In genomic region chr19:58484349-58484748, GRCh38 we compare ENCODE assay signal across 5 cellular contexts. TPM values are rescaled to one million over a fixed set of nuclear protein-coding genes. Genes with fewer than 3 reads are reported as not detected.
A peak's percentile ranks its signal among the peaks of the same experiment; 100 is the strongest.
DNase-seq lines count a peak whose midpoint lies in the region; FAIRE-seq and TF ChIP-seq lines count a peak whose summit lies in the region.
"Not testable (repeated sequence)": the region's sequence is repeated elsewhere in the genome, so short reads cannot be mapped to it uniquely, and the experiment has no call there.

No MANE protein-coding gene starts in this region.

- H3K4ac ChIP-seq in H1 (replicated peaks; ENCODE audit: insufficient read length, low read depth, low read length): not testable (repeated sequence)

- H3K9me3 Mint-ChIP-seq in HFFc6, mesothelial cell of epicardium: not testable (repeated sequence)

- H3K9me3 ChIP-seq in H1 (ENCODE audit: insufficient read depth in 2 of 2, low read depth in 1 of 2, low read length in 1 of 2): not testable (repeated sequence)

- H3K56ac ChIP-seq in H1 (replicated peaks; ENCODE audit: insufficient read length, low read depth, low read length): not testable (repeated sequence)

- not testable (repeated sequence) for H3K4me3 Mint-ChIP-seq in HFFc6, mesothelial cell of epicardium

- H3K23ac ChIP-seq in H1 (ENCODE audit: insufficient read length): not testable (repeated sequence)

- CTCF ChIA-PET in H1 (lab: Charles Lee; ENCODE audit: partially characterized antibody): interaction anchor here (1.4 to 3.8 kb wide), 3 partner anchors 11 to 35 kb away, joined by 4 to 12 read pairs (median 8); partner anchors contain the start of gene ZBTB45

- H3K4me1 Mint-ChIP-seq in HFFc6 (ENCODE audit: low read depth); mesothelial cell of epicardium: not testable (repeated sequence)

- not testable (repeated sequence) for TF ChIP-seq RAD21 in H1 (IDR thresholded peaks at IDR 0.05 in 1 of 2, conservative IDR thresholded peaks at IDR 0.05 in 1 of 2; ENCODE audit: low read depth in 2 of 2, low read length in 2 of 2)

- not testable (repeated sequence) for H3K27ac ChIP-seq in VCaP; H1 (ENCODE audit: low read depth, low read length)

- H3K9ac ChIP-seq in H1 (replicated peaks in 1 of 4; ENCODE audit: extremely low read depth in 1 of 4, low read depth in 3 of 4, low read length in 3 of 4): not testable (repeated sequence)

- not testable (repeated sequence) for DNase-seq in HFFc6; H1 (ENCODE audit: low read depth in 1 of 2, low spot score in 2 of 2); mesothelial cell of epicardium (ENCODE audit: low spot score in 2 of 2, unreplicated experiment in 2 of 2)

- H2BK5ac ChIP-seq in H1 (ENCODE audit: low read depth, low read length): not testable (repeated sequence)

- H3K14ac ChIP-seq in H1 (ENCODE audit: insufficient read length): not testable (repeated sequence)

- not testable (repeated sequence) for H4K5ac ChIP-seq in H1 (ENCODE audit: insufficient read length, low read depth, low read length)

- H2AK5ac ChIP-seq in H1 (ENCODE audit: low read depth, low read length): not testable (repeated sequence)

- not testable (repeated sequence) for H4K20me1 ChIP-seq in H1 (replicated peaks in 1 of 2; ENCODE audit: control insufficient read depth in 1 of 2, insufficient read depth in 2 of 2, low read length in 2 of 2)

- H2BK20ac ChIP-seq in H1 (ENCODE audit: low read length): not testable (repeated sequence)

- not testable (repeated sequence) for H2BK120ac ChIP-seq in H1 (replicated peaks; ENCODE audit: low read depth, low read length)

- H3K27ac Mint-ChIP-seq in HFFc6, mesothelial cell of epicardium: not testable (repeated sequence)

- H2BK15ac ChIP-seq in H1 (ENCODE audit: low read length): not testable (repeated sequence)

- not testable (repeated sequence) for H3K79me2 ChIP-seq in H1 (ENCODE audit: control insufficient read depth in 1 of 2, insufficient read depth in 2 of 2, low read length in 2 of 2)

- WGBS in H1 (ENCODE audit: extremely low coverage in 1 of 2, insufficient coverage in 1 of 2, insufficient read length in 1 of 2, insufficient replicate concordance in 2 of 2, low coverage in 1 of 2, low lambda C conversion rate in 2 of 2, missing lambda C conversion rate in 1 of 2), 2 experiments: 86 to 100% methylated on average over 1 to 3 of the region's 5 CpGs

- H3K79me1 ChIP-seq in H1 (ENCODE audit: low read depth, low read length): not testable (repeated sequence)

- H3K4me3 ChIP-seq in H1 (ENCODE audit: extremely low read depth in 1 of 4, insufficient read depth in 2 of 4, low read depth in 3 of 4, low read length in 4 of 4): not testable (repeated sequence)

- not testable (repeated sequence) for H4K8ac ChIP-seq in H1 (ENCODE audit: extremely low read depth, insufficient read depth, low read length)

- TF ChIP-seq CTCF in GM12872 (IDR thresholded peaks at IDR 0.05; ENCODE audit: insufficient read depth, low read depth, low read length) (0 out of 3 replicates have a peak, but pooled peaks have one; percentile 12), HFFc6 (IDR thresholded peaks at IDR 0.05) (peak; percentile 29; the same call in 1 of the 2 replicates), VCaP (conservative IDR thresholded peaks at IDR 0.05) (0 out of 2 replicates have a peak, but pooled peaks have one; percentile 11), H1 (IDR thresholded peaks at IDR 0.05; ENCODE audit: control extremely low read depth in 1 of 3, insufficient read depth in 1 of 3, low read depth in 1 of 3, low read length in 3 of 3) (peak in 2 of 3 experiments; percentile 17 to 34; a peak in 1 of 4 replicates), mesothelial cell of epicardium (IDR thresholded peaks at IDR 0.05; ENCODE audit: unreplicated experiment) (peak; percentile 30)

- H3K4me1 ChIP-seq in H1 (replicated peaks in 1 of 4; ENCODE audit: control insufficient read depth in 3 of 4, insufficient read depth in 4 of 4, low read length in 3 of 4): not testable (repeated sequence)

- H3K4me2 ChIP-seq in H1 (ENCODE audit: insufficient read depth in 1 of 2, low read depth in 2 of 2, low read length in 2 of 2): not testable (repeated sequence)

- H3K18ac ChIP-seq in H1 (ENCODE audit: extremely low read depth, low read length): not testable (repeated sequence)

- H3K27me3 Mint-ChIP-seq in HFFc6 (ENCODE audit: insufficient read depth); mesothelial cell of epicardium (ENCODE audit: low read depth): not testable (repeated sequence)

- POLR2A ChIA-PET in H1 (lab: Charles Lee; ENCODE audit: partially characterized antibody): interaction anchor here (1.0 to 1.3 kb wide), 2 partner anchors 59 to 91 kb away, joined by 4 read pairs; partner anchors contain the start of gene TRIM28

- H3K27me3 ChIP-seq in H1 (replicated peaks in 1 of 4; ENCODE audit: control insufficient read depth in 3 of 4, extremely low read depth in 1 of 4, insufficient read depth in 3 of 4, low read length in 3 of 4): not testable (repeated sequence)

- H2BK12ac ChIP-seq in H1 (ENCODE audit: low read depth, low read length): not testable (repeated sequence)

- H3K36me3 ChIP-seq in H1 (ENCODE audit: control insufficient read depth in 2 of 4, insufficient read depth in 4 of 4, low read length in 3 of 4): not testable (repeated sequence)

- H4K91ac ChIP-seq in H1 (replicated peaks; ENCODE audit: insufficient read length, low read length): not testable (repeated sequence)

- H3K36me3 Mint-ChIP-seq in HFFc6 (ENCODE audit: low read depth); mesothelial cell of epicardium: not testable (repeated sequence)

- not testable (repeated sequence) for H2AFZ ChIP-seq in H1 (ENCODE audit: low read length)

- H3K23me2 ChIP-seq in H1 (ENCODE audit: low read depth, low read length): not testable (repeated sequence)

- TF ChIP-seq POLR2A in H1 (IDR thresholded peaks at IDR 0.05; ENCODE audit: control extremely low read depth in 1 of 2, low read depth in 2 of 2, low read length in 2 of 2): not testable (repeated sequence)

- not testable (repeated sequence) for TF ChIP-seq EP300 in H1 (IDR thresholded peaks at IDR 0.05; ENCODE audit: borderline replicate concordance in 1 of 2, low read depth in 2 of 2, low read length in 2 of 2)

- not testable (repeated sequence) for FAIRE-seq in H1 (lab: Jason Lieb, UNC)

RNA-seq across cellular contexts. Expression of gene ZNF446, which starts 8.2 kb away (rescaled TPM):
- total RNA-seq in HFFc6 (2021; fragmentation: NEBNext Ultra II Directional; extraction: Animal tissue kit (Norgen Biotek cat#: 25700)): 1 to 10 TPM; 5.7 to 6.9 (median 6.2) TPM
- total RNA-seq in H1 (2021; fragmentation: NEBNext Ultra II Directional; extraction: Animal tissue kit (Norgen Biotek cat#: 25700)): 4.1 and 4.3 TPM in 2 replicates
- polyA plus RNA-seq in H1 (2011; rRNA removed): 5.5 and 8.2 TPM in 2 replicates
- polyA plus RNA-seq in H1 (2011; cell fraction: cytosol; rRNA removed): 5.6 TPM
- 11.0 TPM for polyA plus RNA-seq in H1 (2011; cell fraction: nucleus; rRNA removed)
- 4.0 to 5.5 TPM (median 4.5 TPM) in 4 replicates for polyA plus RNA-seq in H1 (2012, experiment 1 of 2)
- polyA plus RNA-seq in H1 (2012, experiment 2 of 2): 4.2 TPM
- polyA plus RNA-seq in H1 (2013, experiment 1 of 2): 2.3 TPM
- 2.1 TPM for polyA plus RNA-seq in H1 (2013, experiment 2 of 2)
- 2.9 and 3.7 TPM in 2 replicates for polyA minus RNA-seq in H1 (2011; rRNA and poly(A)+ RNA removed)
- 4.0 TPM for polyA minus RNA-seq in H1 (2011; cell fraction: cytosol; rRNA and poly(A)+ RNA removed)
- 6.5 TPM for polyA minus RNA-seq in H1 (2011; cell fraction: nucleus; rRNA and poly(A)+ RNA removed)
- total RNA-seq in mesothelial cell of epicardium: 17.3 to 18.0 TPM (median 17.4 TPM) in 3 replicates

RNA-seq across cellular contexts. Expression of gene ZNF324, which starts 17.5 kb away (rescaled TPM):
- total RNA-seq in HFFc6 (2021; fragmentation: NEBNext Ultra II Directional; extraction: Animal tissue kit (Norgen Biotek cat#: 25700)): 1 to 10 TPM; 5.6 to 7.5 (median 6.8) TPM
- total RNA-seq in H1 (2021; fragmentation: NEBNext Ultra II Directional; extraction: Animal tissue kit (Norgen Biotek cat#: 25700)): 5.8 and 6.4 TPM in 2 replicates
- 5.1 and 6.7 TPM in 2 replicates for polyA plus RNA-seq in H1 (2011; rRNA removed)
- polyA plus RNA-seq in H1 (2011; cell fraction: cytosol; rRNA removed): 5.1 TPM
- polyA plus RNA-seq in H1 (2011; cell fraction: nucleus; rRNA removed): 5.8 TPM
- polyA plus RNA-seq in H1 (2012, experiment 1 of 2): 2.8 to 4.1 TPM (median 3.9 TPM) in 4 replicates
- 3.0 TPM for polyA plus RNA-seq in H1 (2012, experiment 2 of 2)
- 2.7 TPM for polyA plus RNA-seq in H1 (2013, experiment 1 of 2)
- 2.4 TPM for polyA plus RNA-seq in H1 (2013, experiment 2 of 2)
- 6.8 and 7.0 TPM in 2 replicates for polyA minus RNA-seq in H1 (2011; rRNA and poly(A)+ RNA removed)
- 5.2 TPM for polyA minus RNA-seq in H1 (2011; cell fraction: cytosol; rRNA and poly(A)+ RNA removed)
- polyA minus RNA-seq in H1 (2011; cell fraction: nucleus; rRNA and poly(A)+ RNA removed): 18.8 TPM
- 12.1 to 13.4 TPM (median 12.6 TPM) in 3 replicates for total RNA-seq in mesothelial cell of epicardium

RNA-seq across cellular contexts. Expression of gene SLC27A5, which starts 27.4 kb away (rescaled TPM):
- total RNA-seq in HFFc6 (2021; fragmentation: NEBNext Ultra II Directional; extraction: Animal tissue kit (Norgen Biotek cat#: 25700)): 1 to 10 TPM; 2.0 to 5.7 (median 2.6) TPM
- total RNA-seq in H1 (2021; fragmentation: NEBNext Ultra II Directional; extraction: Animal tissue kit (Norgen Biotek cat#: 25700)): 20.7 and 25.1 TPM in 2 replicates
- polyA plus RNA-seq in H1 (2011; rRNA removed): 80.5 and 95.9 TPM in 2 replicates
- polyA plus RNA-seq in H1 (2011; cell fraction: cytosol; rRNA removed): 69.6 TPM
- 68.5 TPM for polyA plus RNA-seq in H1 (2011; cell fraction: nucleus; rRNA removed)
- 39.9 to 57.6 TPM (median 48.9 TPM) in 4 replicates for polyA plus RNA-seq in H1 (2012, experiment 1 of 2)
- 53.5 TPM for polyA plus RNA-seq in H1 (2012, experiment 2 of 2)
- 30.3 TPM for polyA plus RNA-seq in H1 (2013, experiment 1 of 2)
- 31.5 TPM for polyA plus RNA-seq in H1 (2013, experiment 2 of 2)
- polyA minus RNA-seq in H1 (2011; rRNA and poly(A)+ RNA removed): 34.0 and 38.3 TPM in 2 replicates
- polyA minus RNA-seq in H1 (2011; cell fraction: cytosol; rRNA and poly(A)+ RNA removed): 10.1 TPM
- 16.9 TPM for polyA minus RNA-seq in H1 (2011; cell fraction: nucleus; rRNA and poly(A)+ RNA removed)
- total RNA-seq in mesothelial cell of epicardium: 12.5 to 14.2 TPM (median 14.2 TPM) in 3 replicates

RNA-seq across cellular contexts. Expression of gene ZNF324B, which starts 32.9 kb away (rescaled TPM):
- total RNA-seq in HFFc6 (2021; fragmentation: NEBNext Ultra II Directional; extraction: Animal tissue kit (Norgen Biotek cat#: 25700)): 1 to 10 TPM; 3.8 to 5.9 (median 4.7) TPM
- 5.3 and 6.0 TPM in 2 replicates for total RNA-seq in H1 (2021; fragmentation: NEBNext Ultra II Directional; extraction: Animal tissue kit (Norgen Biotek cat#: 25700))
- polyA plus RNA-seq in H1 (2011; rRNA removed): 2.9 and 3.5 TPM in 2 replicates
- 3.1 TPM for polyA plus RNA-seq in H1 (2011; cell fraction: cytosol; rRNA removed)
- polyA plus RNA-seq in H1 (2011; cell fraction: nucleus; rRNA removed): 3.5 TPM
- polyA plus RNA-seq in H1 (2012, experiment 1 of 2): 1.7 to 3.7 TPM (median 3.0 TPM) in 4 replicates
- polyA plus RNA-seq in H1 (2012, experiment 2 of 2): 2.2 TPM
- polyA plus RNA-seq in H1 (2013, experiment 1 of 2): 1.5 TPM
- polyA plus RNA-seq in H1 (2013, experiment 2 of 2): 1.5 TPM
- polyA minus RNA-seq in H1 (2011; rRNA and poly(A)+ RNA removed): 5.6 and 6.6 TPM in 2 replicates
- polyA minus RNA-seq in H1 (2011; cell fraction: cytosol; rRNA and poly(A)+ RNA removed): 4.5 TPM
- polyA minus RNA-seq in H1 (2011; cell fraction: nucleus; rRNA and poly(A)+ RNA removed): 3.5 TPM
- total RNA-seq in mesothelial cell of epicardium: 8.0 to 8.8 TPM (median 8.2 TPM) in 3 replicates

RNA-seq across cellular contexts. Expression of gene ZBTB45, which starts 35.3 kb away (rescaled TPM):
- 10 to 100 TPM; 15.0 to 17.4 (median 16.7) TPM for total RNA-seq in HFFc6 (2021; fragmentation: NEBNext Ultra II Directional; extraction: Animal tissue kit (Norgen Biotek cat#: 25700))
- 16.9 and 17.3 TPM in 2 replicates for total RNA-seq in H1 (2021; fragmentation: NEBNext Ultra II Directional; extraction: Animal tissue kit (Norgen Biotek cat#: 25700))
- 17.2 and 31.4 TPM in 2 replicates for polyA plus RNA-seq in H1 (2011; rRNA removed)
- polyA plus RNA-seq in H1 (2011; cell fraction: cytosol; rRNA removed): 10.8 TPM
- 18.7 TPM for polyA plus RNA-seq in H1 (2011; cell fraction: nucleus; rRNA removed)
- polyA plus RNA-seq in H1 (2012, experiment 1 of 2): 8.9 to 18.6 TPM (median 17.5 TPM) in 4 replicates
- 13.2 TPM for polyA plus RNA-seq in H1 (2012, experiment 2 of 2)
- 12.5 TPM for polyA plus RNA-seq in H1 (2013, experiment 1 of 2)
- 13.1 TPM for polyA plus RNA-seq in H1 (2013, experiment 2 of 2)
- polyA minus RNA-seq in H1 (2011; rRNA and poly(A)+ RNA removed): 5.0 and 5.1 TPM in 2 replicates
- 10.1 TPM for polyA minus RNA-seq in H1 (2011; cell fraction: cytosol; rRNA and poly(A)+ RNA removed)
- polyA minus RNA-seq in H1 (2011; cell fraction: nucleus; rRNA and poly(A)+ RNA removed): 18.1 TPM
- 24.4 to 27.1 TPM (median 24.9 TPM) in 3 replicates for total RNA-seq in mesothelial cell of epicardium
